Comparison of ENCODE assay signal across 26 cellular contexts in the genomic region with DNA sequence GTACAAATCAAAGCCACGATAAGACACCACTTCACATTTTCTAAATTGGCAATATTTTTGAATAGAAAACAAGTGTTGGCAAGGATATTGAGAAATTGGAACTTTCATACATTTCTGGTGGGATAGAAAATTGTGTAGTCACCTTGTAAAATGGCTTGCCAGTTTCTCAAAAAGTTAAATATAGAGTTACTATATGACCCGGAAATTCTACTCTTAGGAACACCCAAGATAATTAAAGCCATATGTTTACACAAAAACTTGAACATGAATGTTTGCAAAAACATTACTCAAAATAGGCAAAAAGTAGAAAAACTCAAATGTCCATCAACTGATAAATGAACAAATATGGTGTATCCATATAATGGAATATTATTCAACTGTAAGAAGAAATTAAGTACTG.
"Had no signal": no experiment of that assay in that cellular context is flagged by ENCODE, and none has a peak within 500 bp of the region (broad histone marks: within the 10 kb centered on the region; RNA-seq: fewer than 3 reads in every experiment).

No MANE protein-coding gene starts in this region.

- H3K9me3 ChIP-seq: adrenal gland, ascending aorta, colonic mucosa had no signal

- H3K27ac Mint-ChIP-seq: activated naive CD4-positive, alpha-beta T cell treated with anti-CD3 and anti-CD28 coated beads, Interleukin-2, amount 50 U/mL, for 72 hours; effector memory CD8-positive, alpha-beta T cell; immature natural killer cell; natural killer cell; progenitor cell of endocrine pancreas; stimulated activated memory B cell treated with anti-CD40 and anti-IgM and Interleukin-4, amounts not matched to agents 10 μg/mL and 1 μg/mL and 100 μg/mL, for 72 hours; WTC11 had no signal

- H3K4me1 ChIP-seq: adrenal gland, ascending aorta, breast epithelium, colonic mucosa, left lung, sigmoid colon, stomach, suprapubic skin, tibial nerve had no signal

- ATAC-seq: activated naive CD4-positive, alpha-beta T cell treated with anti-CD3 and anti-CD28 coated beads, Interleukin-2, amount 50 U/mL, for 72 hours; effector memory CD8-positive, alpha-beta T cell; esophagus mucosa; left lung; natural killer cell; stimulated activated memory B cell treated with anti-CD40 and anti-IgM and Interleukin-4, amounts not matched to agents 10 μg/mL and 1 μg/mL and 100 μg/mL, for 72 hours; WTC11 had no signal

- H3K4me1 Mint-ChIP-seq: immature natural killer cell; natural killer cell; stimulated activated memory B cell treated with anti-CD40 and anti-IgM and Interleukin-4, amounts not matched to agents 10 μg/mL and 1 μg/mL and 100 μg/mL, for 72 hours; WTC11 had no signal

- H3K27me3 Mint-ChIP-seq: progenitor cell of endocrine pancreas; stimulated activated memory B cell treated with anti-CD40 and anti-IgM and Interleukin-4, amounts not matched to agents 10 μg/mL and 1 μg/mL and 100 μg/mL, for 72 hours had no signal

- H3K36me3 ChIP-seq: adrenal gland, ascending aorta, breast epithelium, colonic mucosa, left lung, sigmoid colon, stomach, suprapubic skin, tibial nerve had no signal

- H3K27ac ChIP-seq: adrenal gland, ascending aorta, breast epithelium, colonic mucosa, dorsolateral prefrontal cortex, hepatocyte, left lung, sigmoid colon, stomach, suprapubic skin, tibial nerve had no signal

- H3K9me3 Mint-ChIP-seq: effector memory CD8-positive, alpha-beta T cell had no signal

- H2AFZ ChIP-seq: hepatocyte had no signal

- DNase-seq: activated T-cell treated with anti-CD3 and anti-CD28 coated beads, Interleukin-2, amount 50 U/mL, for 1 hour; adrenal gland; colonic mucosa; dorsolateral prefrontal cortex; effector memory CD8-positive, alpha-beta T cell; glutamatergic neuron; immature natural killer cell; left lung; midbrain; natural killer cell; retina; sigmoid colon; stimulated activated CD4-positive, alpha-beta T cell treated with anti-CD3 and anti-CD28 coated beads, Interleukin-15, amount 100 ng/mL, for 24 hours; stomach; T1000 had no signal

- H3K36me3 Mint-ChIP-seq: natural killer cell; stimulated activated memory B cell treated with anti-CD40 and anti-IgM and Interleukin-4, amounts not matched to agents 10 μg/mL and 1 μg/mL and 100 μg/mL, for 72 hours; WTC11 had no signal

- H3K4me3 Mint-ChIP-seq: effector memory CD8-positive, alpha-beta T cell; immature natural killer cell; natural killer cell; stimulated activated memory B cell treated with anti-CD40 and anti-IgM and Interleukin-4, amounts not matched to agents 10 μg/mL and 1 μg/mL and 100 μg/mL, for 72 hours; WTC11 had no signal

- H3K79me2 ChIP-seq: hepatocyte had no signal

- H3K4me3 ChIP-seq: adrenal gland, ascending aorta, breast epithelium, colonic mucosa, dorsolateral prefrontal cortex, hepatocyte, left lung, sigmoid colon, smooth muscle cell, stomach, suprapubic skin, tibial nerve had no signal

- H3K27me3 ChIP-seq: adrenal gland, ascending aorta, breast epithelium, colonic mucosa, hepatocyte, left lung, sigmoid colon, stomach, suprapubic skin, tibial nerve had no signal
